Comparison of ENCODE assay signal across 8 cellular contexts in the genomic region with DNA sequence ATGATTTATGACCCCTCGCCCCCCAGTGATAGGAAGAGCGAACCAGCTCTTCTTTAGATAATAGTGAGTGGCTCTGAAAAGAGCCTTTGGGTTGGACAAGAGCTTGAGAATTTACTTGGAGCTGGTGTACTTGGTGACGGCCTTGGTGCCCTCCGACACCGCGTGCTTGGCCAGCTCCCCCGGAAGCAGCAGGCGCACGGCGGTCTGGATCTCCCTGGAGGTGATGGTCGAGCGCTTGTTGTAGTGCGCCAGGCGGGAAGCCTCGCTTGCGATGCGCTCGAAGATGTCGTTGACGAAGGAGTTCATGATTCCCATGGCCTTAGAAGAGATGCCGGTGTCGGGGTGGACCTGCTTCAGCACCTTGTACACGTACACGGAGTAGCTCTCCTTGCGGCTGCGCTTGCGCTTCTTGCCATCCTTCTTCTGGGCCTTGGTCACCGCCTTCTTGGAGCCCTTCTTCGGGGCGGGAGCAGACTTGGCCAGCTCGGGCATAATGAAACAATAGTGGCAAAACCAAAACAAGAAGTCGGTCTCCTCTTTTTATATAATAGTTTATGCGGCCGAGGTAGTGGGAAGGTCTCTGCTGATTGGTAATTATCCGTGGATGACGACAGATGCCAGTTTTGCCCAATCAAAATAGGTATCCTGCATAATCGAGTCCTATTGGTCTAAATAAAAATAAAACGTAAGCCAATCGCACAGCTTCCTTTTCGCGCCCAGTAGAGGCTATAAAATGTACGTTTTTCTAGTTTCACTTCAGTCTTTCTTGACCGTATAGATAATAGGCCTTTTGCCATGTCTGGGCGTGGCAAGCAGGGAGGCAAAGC.
A peak's percentile ranks its signal among the peaks of the same experiment; 100 is the strongest.
DNase-seq lines count a peak whose midpoint lies in the region; ATAC-seq and TF ChIP-seq lines count a peak whose summit lies in the region.
"Not testable (repeated sequence)": the region's sequence is repeated elsewhere in the genome, so short reads cannot be mapped to it uniquely, and the experiment has no call there.

No MANE protein-coding gene starts in this region.

- not testable (repeated sequence) for H3K27me3 Mint-ChIP-seq in natural killer cell (ENCODE audit: low read depth in 2 of 2)

- peak overlapping the region; percentile 21 for H2AFZ ChIP-seq in MM.1S (ENCODE audit: low read length)

- H3K27me3 ChIP-seq in MM.1S (replicated peaks; ENCODE audit: insufficient read depth, low read length); testis: not testable (repeated sequence)

- 1% methylated on average over 33 to 43 of the region's 44 CpGs for WGBS in testis, 2 donors

- H3K4me1 Mint-ChIP-seq in natural killer cell = peaks cover 39 to 42% of the 10 kb centered on the region in 2 donors

- CTCF ChIA-PET in HEK293T (lab: Yijun Ruan, JAX) = interaction anchor here (1.2 to 1.3 kb wide), 2 partner anchors 12 to 88 kb away, joined by 3 to 4 read pairs; no protein-coding TSS in a partner anchor

- TF ChIP-seq POLR2A in testis (IDR thresholded peaks at IDR 0.05) = not testable (repeated sequence)

- H3K9me3 ChIP-seq in MM.1S (replicated peaks; ENCODE audit: insufficient read depth, low read length); testis: not testable (repeated sequence)

- H3K4me2 ChIP-seq in MM.1S (ENCODE audit: low read depth, low read length) = peak overlapping the region; percentile 92

- H3K9me2 ChIP-seq in MM.1S (replicated peaks; ENCODE audit: insufficient read depth, low read length) = not testable (repeated sequence)

- DNase-seq in GM04503 (ENCODE audit: low read depth) (peak; percentile 85), HEK293T (ENCODE audit: extremely low spot score) (peak; percentile 56), MM.1S (peak; percentile 96), SHP77 treated with DMSO at 0.1 percent for 48 hours (lab: John Stamatoyannopoulos, UW) (peak; percentile 96), activated gamma-delta T cell treated with Interleukin-2 at 50 U/mL for 16 hours (peak; percentile 60), fibroblast of the aortic adventitia (ENCODE audit: low read depth) (peak; percentile 98), natural killer cell (peak; percentile 66), testis (peak; percentile 85)

- peak overlapping the region; percentile 95 for H3K4me3 Mint-ChIP-seq in natural killer cell

- peak overlapping the region; percentile 58 for H3K4me3 ChIP-seq in MM.1S (ENCODE audit: low read length)
- peak overlapping the region; percentile 67 for H3K4me3 ChIP-seq in fibroblast of the aortic adventitia (ENCODE audit: low read depth, low read length)
- peak overlapping the region; percentile 54 to 69 for H3K4me3 ChIP-seq in testis

- H3K9me3 Mint-ChIP-seq in natural killer cell = not testable (repeated sequence)

- not testable (repeated sequence) for H3K36me3 ChIP-seq in MM.1S (replicated peaks; ENCODE audit: insufficient read depth, low read length); testis (ENCODE audit: low read depth, missing control alignments)

- not testable (repeated sequence) for TF ChIP-seq CTCF in MM.1S (IDR thresholded peaks at IDR 0.05; ENCODE audit: low read length); fibroblast of the aortic adventitia (IDR thresholded peaks at IDR 0.05; ENCODE audit: insufficient read depth, low read length); natural killer cell (IDR thresholded peaks at IDR 0.05); testis (IDR thresholded peaks at IDR 0.05)

- peak; percentile 76 to 90 (median 81) for ATAC-seq in natural killer cell

- not testable (repeated sequence) for H3K79me2 ChIP-seq in MM.1S (ENCODE audit: low read length)

- peaks cover 31% of the 10 kb centered on the region for H3K4me1 ChIP-seq in MM.1S (ENCODE audit: low read length)
- H3K4me1 ChIP-seq in testis = peaks cover 11% of the 10 kb centered on the region

- H3F3A ChIP-seq in MM.1S (ENCODE audit: insufficient read depth, low read length) = peaks cover 63% of the 10 kb centered on the region

- H3K27ac ChIP-seq in MM.1S (ENCODE audit: low read length) = peak overlapping the region; percentile 95
- peak overlapping the region; percentile 82 to 92 for H3K27ac ChIP-seq in testis

- H4K20me1 ChIP-seq in MM.1S (ENCODE audit: insufficient read depth, low read length) = not testable (repeated sequence)

- POLR2A ChIA-PET in HEK293T (lab: Yijun Ruan, JAX) = interaction anchor here (0.7 to 9.4 kb wide), 26 partner anchors 9 to 1786 kb away, joined by 3 to 323 read pairs (median 4); a partner anchor contains a TSS

- peak overlapping the region; percentile 83 for H3K9ac ChIP-seq in MM.1S (ENCODE audit: low read length)

- H3K36me3 Mint-ChIP-seq in natural killer cell = not testable (repeated sequence)

- intact Hi-C loops in natural killer cell (cut with micrococcal nuclease) = loop anchor here (1.0 to 10.0 kb wide), 6 partner anchors 55 to 675 kb away; a partner anchor contains a TSS
- intact Hi-C loops in testis (cut with DNase I; ENCODE audit: low total_unique reads) = not testable (repeated sequence)

- H3K27ac Mint-ChIP-seq in natural killer cell = peak overlapping the region; percentile 98 to 99

TF ChIP-seq in HEK293T, 16 proteins besides CTCF, POLR2A, EP300 and RAD21:
- TF ChIP-seq L3MBTL2 (conservative IDR thresholded peaks at IDR 0.05) (peak; percentile 77), NFRKB (IDR thresholded peaks at IDR 0.05) (peak; percentile 67), ELF4 (IDR thresholded peaks at IDR 0.05) (peak; percentile 25; the same call in 1 of the 2 replicates), FOXM1 (IDR thresholded peaks at IDR 0.05; ENCODE audit: borderline replicate concordance) (peak; percentile 85)
- TF ChIP-seq, protein P1, sequence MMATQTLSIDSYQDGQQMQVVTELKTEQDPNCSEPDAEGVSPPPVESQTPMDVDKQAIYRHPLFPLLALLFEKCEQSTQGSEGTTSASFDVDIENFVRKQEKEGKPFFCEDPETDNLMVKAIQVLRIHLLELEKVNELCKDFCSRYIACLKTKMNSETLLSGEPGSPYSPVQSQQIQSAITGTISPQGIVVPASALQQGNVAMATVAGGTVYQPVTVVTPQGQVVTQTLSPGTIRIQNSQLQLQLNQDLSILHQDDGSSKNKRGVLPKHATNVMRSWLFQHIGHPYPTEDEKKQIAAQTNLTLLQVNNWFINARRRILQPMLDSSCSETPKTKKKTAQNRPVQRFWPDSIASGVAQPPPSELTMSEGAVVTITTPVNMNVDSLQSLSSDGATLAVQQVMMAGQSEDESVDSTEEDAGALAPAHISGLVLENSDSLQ (IDR thresholded peaks at IDR 0.05) = peak; percentile 40; the same call in 1 of the 2 replicates
TF ChIP-seq in HEK293T: peak in this region for 5; not testable (repeated sequence) for 11.

Comparison
In these comparisons a context has a peak if more than half of its experiments do, and no peak if none do; other contexts are left out.
1. Peak in every context shown above with its lines: DNase-seq, ATAC-seq, H3K4me3 ChIP-seq and H3K27ac ChIP-seq.